1 cellular context compared by ENCODE assay signal in the genomic region with DNA sequence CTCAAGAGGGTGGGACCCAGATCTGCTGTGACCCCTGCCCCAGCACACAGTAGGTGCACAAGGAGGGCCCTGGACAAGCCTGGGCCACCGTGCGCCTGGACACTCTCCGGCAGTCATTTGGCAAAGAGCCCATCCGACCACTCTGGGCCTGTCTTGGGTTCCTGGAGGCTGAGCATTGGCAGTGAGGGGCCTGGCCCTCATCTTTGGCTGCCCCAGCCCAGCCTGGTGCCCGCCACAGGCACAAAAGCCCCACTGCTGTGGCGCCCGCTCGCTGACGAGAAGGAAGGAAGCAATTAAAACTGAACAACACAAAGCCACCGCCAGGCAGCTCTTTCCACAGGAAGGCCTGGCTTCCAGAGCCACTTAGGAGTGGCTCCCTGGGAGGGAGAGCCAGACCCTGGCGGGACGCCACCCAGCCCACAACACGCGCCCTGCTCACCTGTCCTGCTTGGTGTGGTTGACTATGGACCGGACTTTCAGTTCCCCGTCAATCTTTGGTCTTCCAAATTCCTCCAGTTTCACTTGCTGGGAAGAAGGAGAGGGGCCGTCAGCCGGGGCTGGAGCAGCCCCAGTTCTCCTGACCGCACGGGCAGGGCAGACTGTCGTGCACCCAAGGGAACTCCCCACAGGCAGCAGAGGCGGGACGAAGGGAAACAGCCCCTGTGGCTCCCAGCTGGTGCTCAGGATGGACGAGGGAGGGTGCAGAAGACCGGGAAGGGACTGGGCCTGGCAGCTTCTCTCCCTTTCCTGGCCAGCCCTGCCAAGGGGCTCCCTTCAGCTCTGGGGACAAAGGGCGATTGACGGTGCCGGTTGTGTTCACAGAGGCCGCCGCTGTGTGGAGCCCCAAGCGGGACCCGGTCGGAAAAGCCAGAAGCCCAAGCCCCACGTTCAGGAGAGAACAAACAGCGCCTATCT.
TF ChIP-seq lines count a peak whose summit lies in the region.

No MANE protein-coding gene starts in this region.

TF ChIP-seq in IMR-90, 13 proteins besides CTCF, POLR2A, EP300 and RAD21:
- no peak for TF ChIP-seq RFX5 (IDR thresholded peaks at IDR 0.05; ENCODE audit: low read depth, low read length)
- TF ChIP-seq, protein P1, sequence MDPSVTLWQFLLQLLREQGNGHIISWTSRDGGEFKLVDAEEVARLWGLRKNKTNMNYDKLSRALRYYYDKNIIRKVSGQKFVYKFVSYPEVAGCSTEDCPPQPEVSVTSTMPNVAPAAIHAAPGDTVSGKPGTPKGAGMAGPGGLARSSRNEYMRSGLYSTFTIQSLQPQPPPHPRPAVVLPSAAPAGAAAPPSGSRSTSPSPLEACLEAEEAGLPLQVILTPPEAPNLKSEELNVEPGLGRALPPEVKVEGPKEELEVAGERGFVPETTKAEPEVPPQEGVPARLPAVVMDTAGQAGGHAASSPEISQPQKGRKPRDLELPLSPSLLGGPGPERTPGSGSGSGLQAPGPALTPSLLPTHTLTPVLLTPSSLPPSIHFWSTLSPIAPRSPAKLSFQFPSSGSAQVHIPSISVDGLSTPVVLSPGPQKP (IDR thresholded peaks at IDR 0.05; ENCODE audit: borderline replicate concordance, low read depth, low read length), result no peak
- TF ChIP-seq, protein P2, sequence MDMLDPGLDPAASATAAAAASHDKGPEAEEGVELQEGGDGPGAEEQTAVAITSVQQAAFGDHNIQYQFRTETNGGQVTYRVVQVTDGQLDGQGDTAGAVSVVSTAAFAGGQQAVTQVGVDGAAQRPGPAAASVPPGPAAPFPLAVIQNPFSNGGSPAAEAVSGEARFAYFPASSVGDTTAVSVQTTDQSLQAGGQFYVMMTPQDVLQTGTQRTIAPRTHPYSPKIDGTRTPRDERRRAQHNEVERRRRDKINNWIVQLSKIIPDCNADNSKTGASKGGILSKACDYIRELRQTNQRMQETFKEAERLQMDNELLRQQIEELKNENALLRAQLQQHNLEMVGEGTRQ (IDR thresholded peaks at IDR 0.05; ENCODE audit: low read depth, low read length), result no peak
- no peak for TF ChIP-seq CEBPB (IDR thresholded peaks at IDR 0.05; ENCODE audit: low read depth, low read length)
- no peak for TF ChIP-seq CHD1 (IDR thresholded peaks at IDR 0.05; ENCODE audit: low read depth, low read length)
- no peak for TF ChIP-seq MAFK (IDR thresholded peaks at IDR 0.05; ENCODE audit: low read depth, low read length)
- TF ChIP-seq SMC3 (IDR thresholded peaks at IDR 0.05; ENCODE audit: low read depth, low read length), result no peak
- no peak for TF ChIP-seq BHLHE40 (IDR thresholded peaks at IDR 0.05; ENCODE audit: low read depth, low read length)
- TF ChIP-seq FOS (IDR thresholded peaks at IDR 0.05; ENCODE audit: low read depth, low read length), result no peak
- TF ChIP-seq MXI1 (IDR thresholded peaks at IDR 0.05; ENCODE audit: borderline replicate concordance, low read depth, low read length), result no peak
- no peak for TF ChIP-seq MAZ (IDR thresholded peaks at IDR 0.05; ENCODE audit: borderline replicate concordance, low read depth, low read length)
- no peak for TF ChIP-seq RCOR1 (IDR thresholded peaks at IDR 0.05; ENCODE audit: insufficient replicate concordance, low read length)
- no peak for TF ChIP-seq NFE2L2 (IDR thresholded peaks at IDR 0.05; ENCODE audit: low read depth, low read length)
